28 cellular contexts compared by ENCODE assay signal in genomic region chr15:99863527-99864198, GRCh38.
"Had no signal": no experiment of that assay in that cellular context is flagged by ENCODE, and none has a peak within 500 bp of the region (broad histone marks: within the 10 kb centered on the region; RNA-seq: fewer than 3 reads in every experiment).

No MANE protein-coding gene starts in this region.

- H3K4me3 Mint-ChIP-seq: activated CD8-positive, alpha-beta T cell treated with anti-CD3 and anti-CD28 coated beads, Interleukin-2, amount 10 ng/mL, durations not matched to agents 7 days and 5 days; activated naive CD8-positive, alpha-beta T cell treated with anti-CD3 and anti-CD28 coated beads, Interleukin-2, amount 10 ng/mL, durations not matched to agents 7 days and 5 days; brain; WTC11 had no signal

- H3K27me3 ChIP-seq: adrenal gland had no signal

- H3K4me1 ChIP-seq: adrenal gland had no signal

- ATAC-seq: activated CD8-positive, alpha-beta T cell treated with anti-CD3 and anti-CD28 coated beads, Interleukin-2, amount 10 ng/mL, durations not matched to agents 7 days and 5 days; K562; Panc1; Right ventricle myocardium inferior; WTC11 had no signal

- DNase-seq: activated CD4-positive, alpha-beta T cell treated with anti-CD3 and anti-CD28 coated beads for 48 hours; activated CD4-positive, alpha-beta T cell treated with anti-CD3 and anti-CD28 coated beads, Interleukin-2, amount 50 U/mL, for 4 hours; activated CD4-positive, CD25-positive, alpha-beta regulatory T cell treated with anti-CD3 and anti-CD28 coated beads, Interleukin-2, amount 50 U/mL, for 72 hours; activated CD8-positive, alpha-beta memory T cell treated with anti-CD3 and anti-CD28 coated beads, Interleukin-2, amount 50 U/mL, for 48 hours; activated CD8-positive, alpha-beta T cell treated with anti-CD3 and anti-CD28 coated beads, Interleukin-2, amount 10 ng/mL, durations not matched to agents 7 days and 5 days; activated naive CD4-positive, alpha-beta T cell treated with anti-CD3 and anti-CD28 coated beads, Interleukin-2, amount 50 U/mL, for 16 hours; activated naive CD8-positive, alpha-beta T cell treated with anti-CD3 and anti-CD28 coated beads, Interleukin-2, amount 10 ng/mL, durations not matched to agents 7 days and 5 days; activated T-cell treated with anti-CD3 and anti-CD28 coated beads, Interleukin-2, amount 50 U/mL, for 1 hour; adrenal gland; aorta; Karpas-422; NCI-H1048; NCI-H146; NCI-H187 treated with DMSO at 0.1 percent for 48 hours; NCI-H2081 treated with DMSO at 0.1 percent for 48 hours; NCI-H2171; NCI-H2227 treated with DMSO at 0.1 percent for 48 hours; NCI-H446 treated with DMSO at 0.1 percent for 48 hours; NCI-H524 treated with DMSO at 0.1 percent for 48 hours; NCI-H774; OCI-M1; RPMI8226 had no signal

- H3K4me3 ChIP-seq: adrenal gland, K562, SK-N-MC had no signal

- FAIRE-seq: K562 had no signal

- H3K27me3 Mint-ChIP-seq: activated naive CD8-positive, alpha-beta T cell treated with anti-CD3 and anti-CD28 coated beads, Interleukin-2, amount 10 ng/mL, durations not matched to agents 7 days and 5 days; brain had no signal

- H3K9me3 Mint-ChIP-seq: activated naive CD8-positive, alpha-beta T cell treated with anti-CD3 and anti-CD28 coated beads, Interleukin-2, amount 10 ng/mL, durations not matched to agents 7 days and 5 days; brain had no signal

- H3K27ac ChIP-seq: adrenal gland, SK-N-MC had no signal

- H3K36me3 ChIP-seq: adrenal gland had no signal

- H3K27ac Mint-ChIP-seq: activated CD8-positive, alpha-beta T cell treated with anti-CD3 and anti-CD28 coated beads, Interleukin-2, amount 10 ng/mL, durations not matched to agents 7 days and 5 days; activated naive CD8-positive, alpha-beta T cell treated with anti-CD3 and anti-CD28 coated beads, Interleukin-2, amount 10 ng/mL, durations not matched to agents 7 days and 5 days; brain; WTC11 had no signal

- H3K36me3 Mint-ChIP-seq: activated naive CD8-positive, alpha-beta T cell treated with anti-CD3 and anti-CD28 coated beads, Interleukin-2, amount 10 ng/mL, durations not matched to agents 7 days and 5 days; brain; WTC11 had no signal

- H3K4me1 Mint-ChIP-seq: activated naive CD8-positive, alpha-beta T cell treated with anti-CD3 and anti-CD28 coated beads, Interleukin-2, amount 10 ng/mL, durations not matched to agents 7 days and 5 days; brain; WTC11 had no signal

- H3K9me3 ChIP-seq: adrenal gland had no signal
